ENCODE assay signal across 15 cellular contexts in genomic region chr1:23696335-23696989, GRCh38. TPM values are rescaled to one million over a fixed set of nuclear protein-coding genes. Genes with fewer than 3 reads are reported as not detected.
DNase-seq lines count a peak whose midpoint lies in the region; ATAC-seq, FAIRE-seq and TF ChIP-seq lines count a peak whose summit lies in the region.
"Had no signal": no experiment of that assay in that cellular context is flagged by ENCODE, and none has a peak within 500 bp of the region (broad histone marks: within the 10 kb centered on the region; RNA-seq: fewer than 3 reads in every experiment).

No MANE protein-coding gene starts in this region.

- no peaks in the 10 kb centered on the region for H3K79me1 ChIP-seq in mesenchymal stem cell (replicated peaks; ENCODE audit: low read length, poor library complexity, severe bottlenecking)

- H3K36me3 Mint-ChIP-seq in activated T-helper 2 cell treated with anti-CD3 and anti-CD28 coated beads, Interferon-gamma antibody, Interleukin-2, Interleukin-4, amounts not matched to agents 10 μg/mL and 5 μg/mL and 100 μg/mL, durations not matched to agents 14 hours and 24 hours and 36 hours (ENCODE audit: low read depth), result peaks cover 95% of the 10 kb centered on the region

- H3K4ac ChIP-seq in mesenchymal stem cell (ENCODE audit: low read depth in 1 of 2, low read length in 2 of 2), result no peak overlapping the region

- H3K27me3 Mint-ChIP-seq in activated T-helper 2 cell treated with anti-CD3 and anti-CD28 coated beads, Interferon-gamma antibody, Interleukin-2, Interleukin-4, amounts not matched to agents 10 μg/mL and 5 μg/mL and 100 μg/mL, durations not matched to agents 14 hours and 24 hours and 36 hours (ENCODE audit: low read depth), result no peaks in the 10 kb centered on the region

- H3K9me3 Mint-ChIP-seq in activated T-helper 2 cell treated with anti-CD3 and anti-CD28 coated beads, Interferon-gamma antibody, Interleukin-2, Interleukin-4, amounts not matched to agents 10 μg/mL and 5 μg/mL and 100 μg/mL, durations not matched to agents 14 hours and 24 hours and 36 hours, result no peaks in the 10 kb centered on the region

- peaks cover 37% of the 10 kb centered on the region for H3K4me1 ChIP-seq in A549
- H3K4me1 ChIP-seq in GM23248 (ENCODE audit: insufficient read depth), result peaks cover 52% of the 10 kb centered on the region
- peaks cover 17% of the 10 kb centered on the region for H3K4me1 ChIP-seq in mesenchymal stem cell (ENCODE audit: control insufficient read depth, insufficient read depth, low read depth, low read length)

- DNase-seq in A549 (ENCODE audit: low read depth in 1 of 2, low spot score in 1 of 2) (no peak), GM23248 (peak; percentile 52), mesenchymal stem cell (no peak), caudate nucleus (lab: John Stamatoyannopoulos, UW) (no peak), iPS-NIHi7 (ENCODE audit: extremely low spot score) (no peak), 8988T (no peak)
- no peak for DNase-seq in activated T-helper 2 cell treated with anti-CD3 and anti-CD28 coated beads, Interferon-gamma antibody, Interleukin-2, Interleukin-4, amounts not matched to agents 10 μg/mL and 5 μg/mL and 100 μg/mL, durations not matched to agents 14 hours and 24 hours and 36 hours (ENCODE audit: low spot score)
- DNase-seq: EL, NCI-H1105, SW 1271, upper lobe of left lung, WERI-Rb-1 had no signal

- in situ Hi-C loops in GM23248 (cut with MboI), result no loop called here

- no peaks in the 10 kb centered on the region for H3K9me3 ChIP-seq in A549
- no peaks in the 10 kb centered on the region for H3K9me3 ChIP-seq in GM23248 (ENCODE audit: low read depth)
- no peaks in the 10 kb centered on the region for H3K9me3 ChIP-seq in mesenchymal stem cell (ENCODE audit: control insufficient read depth, low read length)
- H3K9me3 ChIP-seq: gastroesophageal sphincter, upper lobe of left lung had no signal

- H4K8ac ChIP-seq in mesenchymal stem cell (ENCODE audit: low read length), result no peak overlapping the region

- peaks cover 87% of the 10 kb centered on the region for H3K36me3 ChIP-seq in GM23248 (ENCODE audit: low read depth)
- H3K36me3 ChIP-seq in mesenchymal stem cell (ENCODE audit: control insufficient read depth in 1 of 2, insufficient read depth in 2 of 2, low read depth in 1 of 2, low read length in 2 of 2), result peaks cover 44 to 93% of the 10 kb centered on the region in 2 experiments

- H3K27ac ChIP-seq in A549 (no peak overlapping the region), GM23248 (peak overlapping the region; percentile 43), mesenchymal stem cell (ENCODE audit: low read length, poor library complexity, severe bottlenecking) (no peak overlapping the region), caudate nucleus (ENCODE audit: low read depth, low read length) (no peak overlapping the region)
- H3K27ac ChIP-seq: gastroesophageal sphincter, WERI-Rb-1 had no signal

- TF ChIP-seq RAD21 in A549 (conservative IDR thresholded peaks at IDR 0.05 in 1 of 2, IDR thresholded peaks at IDR 0.05 in 1 of 2), result no peak

- peaks cover 59% of the 10 kb centered on the region for H3K4me1 Mint-ChIP-seq in activated T-helper 2 cell treated with anti-CD3 and anti-CD28 coated beads, Interferon-gamma antibody, Interleukin-2, Interleukin-4, amounts not matched to agents 10 μg/mL and 5 μg/mL and 100 μg/mL, durations not matched to agents 14 hours and 24 hours and 36 hours (ENCODE audit: low read depth)

- no peak for TF ChIP-seq POLR2A in A549 (IDR thresholded peaks at IDR 0.05; ENCODE audit: low read length)

- no peak overlapping the region for H3K27ac Mint-ChIP-seq in activated T-helper 2 cell treated with anti-CD3 and anti-CD28 coated beads, Interferon-gamma antibody, Interleukin-2, Interleukin-4, amounts not matched to agents 10 μg/mL and 5 μg/mL and 100 μg/mL, durations not matched to agents 14 hours and 24 hours and 36 hours

- H3K14ac ChIP-seq in mesenchymal stem cell (ENCODE audit: low read length in 2 of 2), result no peak overlapping the region

- no peak overlapping the region for H2BK5ac ChIP-seq in mesenchymal stem cell (ENCODE audit: low read depth, low read length, poor library complexity, severe bottlenecking)

- no peak overlapping the region for H2AK5ac ChIP-seq in mesenchymal stem cell (ENCODE audit: low read length, severe bottlenecking)

- no peak for TF ChIP-seq CTCF in A549 (IDR thresholded peaks at IDR 0.05)

- intact Hi-C loops in activated T-helper 2 cell treated with anti-CD3 and anti-CD28 coated beads, Interferon-gamma antibody, Interleukin-2, Interleukin-4, amounts not matched to agents 10 μg/mL and 5 μg/mL and 100 μg/mL, durations not matched to agents 14 hours and 24 hours and 36 hours (cut with micrococcal nuclease), result no loop called here

- POLR2A ChIA-PET in A549 (lab: Yijun Ruan, JAX), result no interaction called here

- no peak overlapping the region for H2BK12ac ChIP-seq in mesenchymal stem cell (ENCODE audit: low read length in 2 of 2)

- H3K4me2 ChIP-seq in A549 (peak overlapping the region; percentile 92; the same call in 1 of the 3 replicates), GM23248 (ENCODE audit: unreplicated experiment) (peak overlapping the region; percentile 45), mesenchymal stem cell (ENCODE audit: low read length, poor library complexity, severe bottlenecking) (no peak overlapping the region)

- H3K9me2 ChIP-seq in GM23248 (ENCODE audit: insufficient read depth), result no peaks in the 10 kb centered on the region

- FAIRE-seq in A549 (lab: Jason Lieb, UNC), result no peak
- FAIRE-seq: HTR-8/SVneo had no signal

- H3K79me2 ChIP-seq in GM23248 (ENCODE audit: insufficient read depth), result peaks cover 99% of the 10 kb centered on the region

- no peak for TF ChIP-seq EP300 in A549 (IDR thresholded peaks at IDR 0.05)

- 0 out of 2 replicates have a peak overlapping the region, but pooled peaks have one; percentile 11 for H3K9ac ChIP-seq in GM23248
- H3K9ac ChIP-seq in mesenchymal stem cell (ENCODE audit: low read length), result peak overlapping the region; percentile 100

- no peak overlapping the region for H2BK15ac ChIP-seq in mesenchymal stem cell (ENCODE audit: low read depth, poor library complexity, severe bottlenecking)

- H3K18ac ChIP-seq in mesenchymal stem cell (ENCODE audit: low read depth in 1 of 2, low read length in 2 of 2), result no peak overlapping the region

- CTCF ChIA-PET in A549 (lab: Yijun Ruan, JAX), result interaction anchor here (0.7 to 0.8 kb wide), 2 partner anchors 22 kb away, joined by 4 read pairs; no protein-coding TSS in a partner anchor

- H3K23ac ChIP-seq in mesenchymal stem cell (ENCODE audit: low read length in 2 of 2), result no peak overlapping the region

- H3K4me3 ChIP-seq in A549 (no peak overlapping the region), GM23248 (no peak overlapping the region), mesenchymal stem cell (ENCODE audit: insufficient read depth in 1 of 2, low read depth in 1 of 2, low read length in 2 of 2) (no peak overlapping the region)
- H3K4me3 ChIP-seq: gastroesophageal sphincter, upper lobe of left lung had no signal

- peak overlapping the region; percentile 8 for H3K4me3 Mint-ChIP-seq in activated T-helper 2 cell treated with anti-CD3 and anti-CD28 coated beads, Interferon-gamma antibody, Interleukin-2, Interleukin-4, amounts not matched to agents 10 μg/mL and 5 μg/mL and 100 μg/mL, durations not matched to agents 14 hours and 24 hours and 36 hours (ENCODE audit: low read depth)

- no peaks in the 10 kb centered on the region for H3K27me3 ChIP-seq in GM23248 (replicated peaks; ENCODE audit: insufficient read depth)
- H3K27me3 ChIP-seq in mesenchymal stem cell (ENCODE audit: control insufficient read depth in 1 of 2, insufficient read depth in 1 of 2, low read length in 2 of 2), result no peaks in the 10 kb centered on the region
- H3K27me3 ChIP-seq: gastroesophageal sphincter, upper lobe of left lung had no signal

- ATAC-seq in A549 (no peak), GM21786 (IDR thresholded peaks at IDR 0.05; ENCODE audit: unreplicated experiment) (no peak)
- ATAC-seq: gastroesophageal sphincter had no signal

- peaks cover 33% of the 10 kb centered on the region for H4K20me1 ChIP-seq in GM23248 (ENCODE audit: insufficient read depth)

- H4K91ac ChIP-seq in mesenchymal stem cell (ENCODE audit: low read length), result no peak overlapping the region

- 78% methylated on average over 4 of the region's 6 CpGs for WGBS in A549 (ENCODE audit: missing lambda C conversion rate)
- WGBS in GM23248 (ENCODE audit: low coverage in 1 of 2, low lambda C conversion rate in 2 of 2, missing lambda C conversion rate in 2 of 2), 2 experiments, result 33 to 36% methylated on average over 6 of the region's 6 CpGs
- 80% methylated on average over 6 of the region's 6 CpGs for WGBS in mesenchymal stem cell

- H3F3A ChIP-seq in GM23248 (ENCODE audit: insufficient read depth), result peaks cover 58% of the 10 kb centered on the region

- no peak overlapping the region for H2AFZ ChIP-seq in GM23248
- H2AFZ ChIP-seq in mesenchymal stem cell (ENCODE audit: low read depth, low read length), result no peak overlapping the region

- no peak overlapping the region for H2BK120ac ChIP-seq in mesenchymal stem cell (ENCODE audit: low read depth, low read length)

RNA-seq across cellular contexts. Expression of gene RPL11, which starts 4.9 kb away (rescaled TPM):
- 979 and 1,292 TPM in 2 replicates for polyA plus RNA-seq in A549 (2011; rRNA removed)
- polyA plus RNA-seq in A549 (2012; cell fraction: cytosol; rRNA removed), result 858 and 1,073 TPM in 2 replicates
- 136 and 263 TPM in 2 replicates for polyA plus RNA-seq in A549 (2012; cell fraction: nucleus; rRNA removed)
- 1,260 to 1,335 TPM (median 1,329 TPM) in 3 replicates for polyA plus RNA-seq in A549 (2017; fragmentation: RNase III; extraction: RNeasy Plus Mini Kit Qiagen cat#74134 plus additional on column Dnase treatment)
- 305 and 306 TPM in 2 replicates for polyA minus RNA-seq in A549 (2011; rRNA and poly(A)+ RNA removed)
- 422 and 555 TPM in 2 replicates for total RNA-seq in GM23248 (2014; rRNA removed; shearing (Covaris generic))
- 444 and 449 TPM in 2 replicates for polyA plus RNA-seq in GM23248 (2016; fragmentation: Nextera tagmentation; extraction: Ambion mirVana)
- 1,169 and 1,221 TPM in 2 replicates for total RNA-seq in activated T-helper 2 cell treated with anti-CD3 and anti-CD28 coated beads, Interferon-gamma antibody, Interleukin-2, Interleukin-4, amounts not matched to agents 10 μg/mL and 5 μg/mL and 100 μg/mL, durations not matched to agents 14 hours and 24 hours and 36 hours
- 2,341 TPM for polyA plus RNA-seq in mesenchymal stem cell (2013, experiment 1 of 2)
- polyA plus RNA-seq in mesenchymal stem cell (2013, experiment 2 of 2), result 2,276 TPM

RNA-seq across cellular contexts. Expression of gene ELOA, which starts 46.8 kb away (rescaled TPM):
- polyA plus RNA-seq in A549 (2011; rRNA removed) (16.0 and 18.4 TPM in 2 replicates), A549 (2017; fragmentation: RNase III; extraction: RNeasy Plus Mini Kit Qiagen cat#74134 plus additional on column Dnase treatment) (16.3 to 18.4 TPM (median 16.4 TPM) in 3 replicates), GM23248 (2016; fragmentation: Nextera tagmentation; extraction: Ambion mirVana) (46.4 and 50.1 TPM in 2 replicates)
- polyA plus RNA-seq in A549 (2012; cell fraction: cytosol; rRNA removed), result 6.9 and 7.3 TPM in 2 replicates
- 6.4 and 8.1 TPM in 2 replicates for polyA plus RNA-seq in A549 (2012; cell fraction: nucleus; rRNA removed)
- 12.6 and 13.9 TPM in 2 replicates for polyA minus RNA-seq in A549 (2011; rRNA and poly(A)+ RNA removed)
- 44.3 and 49.6 TPM in 2 replicates for total RNA-seq in GM23248 (2014; rRNA removed; shearing (Covaris generic))
- 42.0 and 45.5 TPM in 2 replicates for total RNA-seq in activated T-helper 2 cell treated with anti-CD3 and anti-CD28 coated beads, Interferon-gamma antibody, Interleukin-2, Interleukin-4, amounts not matched to agents 10 μg/mL and 5 μg/mL and 100 μg/mL, durations not matched to agents 14 hours and 24 hours and 36 hours
- polyA plus RNA-seq in mesenchymal stem cell (2013, experiment 1 of 2), result 29.3 TPM
- 28.1 TPM for polyA plus RNA-seq in mesenchymal stem cell (2013, experiment 2 of 2)
